In genomic region chr6:30613251-30614043, GRCh38 we compare ENCODE assay signal across 1 cellular context.
TF ChIP-seq lines count a peak whose summit lies in the region.

No MANE protein-coding gene starts in this region.

TF ChIP-seq in HepG2, 621 proteins besides CTCF, POLR2A, EP300 and RAD21 (continued from another document):
- TF ChIP-seq THRA (CRISPR knock-in tag; IDR thresholded peaks at IDR 0.05; ENCODE audit: borderline replicate concordance) (no peak), RBFOX2 (IDR thresholded peaks at IDR 0.05; ENCODE audit: low read depth, low read length) (peak; percentile 73), CREM (IDR thresholded peaks at IDR 0.05) (no peak), CREM (CRISPR knock-in tag; IDR thresholded peaks at IDR 0.05) (no peak), HES4 (CRISPR knock-in tag; IDR thresholded peaks at IDR 0.05; ENCODE audit: borderline replicate concordance) (no peak), TCF7 (IDR thresholded peaks at IDR 0.05; ENCODE audit: low read depth) (no peak), RNF219 (CRISPR knock-in tag; IDR thresholded peaks at IDR 0.05) (no peak), ZBTB39 (CRISPR knock-in tag; IDR thresholded peaks at IDR 0.05) (no peak), AGO2 (optimal IDR thresholded peaks at IDR 0.05; ENCODE audit: low read depth, low read length) (peak; percentile 69), HOXA3 (CRISPR knock-in tag; IDR thresholded peaks at IDR 0.05) (no peak)
